In genomic region chrX:21490341-21490740, GRCh38 we compare ENCODE assay signal across 20 cellular contexts.
DNase-seq lines count a peak whose midpoint lies in the region; ATAC-seq, FAIRE-seq and TF ChIP-seq lines count a peak whose summit lies in the region.
"Had no signal": no experiment of that assay in that cellular context is flagged by ENCODE, and none has a peak within 500 bp of the region (broad histone marks: within the 10 kb centered on the region; RNA-seq: fewer than 3 reads in every experiment).

No MANE protein-coding gene starts in this region.

- H3K4me1 ChIP-seq in astrocyte (ENCODE audit: insufficient read depth, low read length) (peaks cover 4% of the 10 kb centered on the region), uterus (no peaks in the 10 kb centered on the region)
- H3K4me1 ChIP-seq: Peyer's patch had no signal

- TF ChIP-seq POLR2A in uterus (IDR thresholded peaks at IDR 0.05): no peak

- H3K4me3 ChIP-seq in astrocyte (ENCODE audit: insufficient read depth, low read depth, low read length) (no peak overlapping the region), uterus (no peak overlapping the region)
- H3K4me3 ChIP-seq: GM12878, GM23248, Peyer's patch had no signal

- H4K20me1 ChIP-seq in astrocyte (ENCODE audit: insufficient read depth, low read length): no peaks in the 10 kb centered on the region

- no peaks in the 10 kb centered on the region for H3K4me1 Mint-ChIP-seq in astrocyte (ENCODE audit: low read depth, unreplicated experiment)
- H3K4me1 Mint-ChIP-seq in glutamatergic neuron (ENCODE audit: low read depth, unreplicated experiment): peaks cover 1% of the 10 kb centered on the region

- FAIRE-seq in astrocyte (lab: Jason Lieb, UNC) (peak; percentile 59), islet of Langerhans (lab: Jason Lieb, UNC) (peak; percentile 91)
- FAIRE-seq: GM12878 had no signal

- no peaks in the 10 kb centered on the region for H3K36me3 ChIP-seq in astrocyte (ENCODE audit: insufficient read depth, low read length)
- H3K36me3 ChIP-seq in uterus: no peaks in the 10 kb centered on the region
- H3K36me3 ChIP-seq: Peyer's patch had no signal

- H3K36me3 Mint-ChIP-seq in astrocyte (ENCODE audit: low read depth, unreplicated experiment) (no peaks in the 10 kb centered on the region), glutamatergic neuron (ENCODE audit: unreplicated experiment) (no peaks in the 10 kb centered on the region)
- H3K36me3 Mint-ChIP-seq: CD4-positive, CD25-positive, alpha-beta regulatory T cell had no signal

- H3K27ac ChIP-seq in astrocyte (ENCODE audit: low read depth, low read length): no peak overlapping the region
- H3K27ac ChIP-seq in uterus: no peak overlapping the region
- H3K27ac ChIP-seq: GM23248, Peyer's patch had no signal

- no peak overlapping the region for H3K9ac ChIP-seq in astrocyte (ENCODE audit: low read length)
- H3K9ac ChIP-seq: GM23248 had no signal

- no peak overlapping the region for H3K27ac Mint-ChIP-seq in astrocyte (ENCODE audit: unreplicated experiment)
- no peak overlapping the region for H3K27ac Mint-ChIP-seq in glutamatergic neuron (ENCODE audit: unreplicated experiment)
- H3K27ac Mint-ChIP-seq: CD4-positive, CD25-positive, alpha-beta regulatory T cell had no signal

- H3K9me3 Mint-ChIP-seq in astrocyte (ENCODE audit: unreplicated experiment) (no peaks in the 10 kb centered on the region), glutamatergic neuron (ENCODE audit: unreplicated experiment) (no peaks in the 10 kb centered on the region)

- H3K4me2 ChIP-seq in astrocyte (ENCODE audit: low read length): no peak overlapping the region

- H3K27me3 ChIP-seq in astrocyte (ENCODE audit: insufficient read depth, low read length) (no peaks in the 10 kb centered on the region), uterus (no peaks in the 10 kb centered on the region)
- H3K27me3 ChIP-seq: Peyer's patch had no signal

- DNase-seq in H4 (ENCODE audit: low spot score): peak; percentile 28
- DNase-seq in NCI-H2029 treated with DMSO at 0.1 percent for 48 hours (lab: John Stamatoyannopoulos, UW): peak; percentile 9
- peak; percentile 23 for DNase-seq in astrocyte (ENCODE audit: low read depth)
- DNase-seq in glutamatergic neuron: no peak
- no peak for DNase-seq in uterus
- no peak for DNase-seq in posterior vena cava (ENCODE audit: low spot score)
- DNase-seq: ACHN; Calu3; CD4-positive, CD25-positive, alpha-beta regulatory T cell; DND-41; GDM1; GM23248; NCI-H1417 treated with DMSO at 0.1 percent for 48 hours; NCI-H1930; NCI-H774; Peyer's patch had no signal

- ATAC-seq in GM21717 (IDR thresholded peaks at IDR 0.05; ENCODE audit: unreplicated experiment): no peak
- ATAC-seq: GM12878, Right ventricle myocardium inferior had no signal

- no peaks in the 10 kb centered on the region for H3K79me2 ChIP-seq in astrocyte (ENCODE audit: insufficient read depth, low read length)

- H3K9me3 ChIP-seq in astrocyte (ENCODE audit: insufficient read depth, low read depth, low read length) (no peaks in the 10 kb centered on the region), uterus (no peaks in the 10 kb centered on the region)
- H3K9me3 ChIP-seq: Peyer's patch had no signal

- no peaks in the 10 kb centered on the region for H3K27me3 Mint-ChIP-seq in astrocyte (ENCODE audit: low read depth, unreplicated experiment)
- no peaks in the 10 kb centered on the region for H3K27me3 Mint-ChIP-seq in glutamatergic neuron (ENCODE audit: unreplicated experiment)
- H3K27me3 Mint-ChIP-seq: CD4-positive, CD25-positive, alpha-beta regulatory T cell had no signal

- intact Hi-C loops in uterus (cut with DNase I; ENCODE audit: low total_unique reads): no loop called here
- intact Hi-C loops in posterior vena cava (cut with DNase I): no loop called here

- H2AFZ ChIP-seq in astrocyte (ENCODE audit: low read depth, low read length): no peak overlapping the region
- H2AFZ ChIP-seq: GM23248 had no signal

- H3K4me3 Mint-ChIP-seq in astrocyte (ENCODE audit: unreplicated experiment) (no peak overlapping the region), glutamatergic neuron (ENCODE audit: unreplicated experiment) (no peak overlapping the region)
- H3K4me3 Mint-ChIP-seq: CD4-positive, CD25-positive, alpha-beta regulatory T cell had no signal

- TF ChIP-seq CTCF in astrocyte (IDR thresholded peaks at IDR 0.05; ENCODE audit: insufficient read depth, low read depth, low read length): no peak
- no peak for TF ChIP-seq CTCF in glutamatergic neuron (IDR thresholded peaks at IDR 0.05; ENCODE audit: partially characterized antibody, unreplicated experiment)
- no peak for TF ChIP-seq CTCF in uterus (IDR thresholded peaks at IDR 0.05)

Comparison
In these comparisons a context has a peak if more than half of its experiments do, and no peak if none do; other contexts are left out.
1. DNase-seq: peak in H4 (single experiment), NCI-H2029 treated with DMSO at 0.1 percent for 48 hours (single experiment) and astrocyte (single experiment); none in glutamatergic neuron (single experiment), uterus (0 of 2) and posterior vena cava (single experiment).